ENCODE assay signal across 6 cellular contexts in genomic region chr1:153536618-153537375, GRCh38. TPM values are rescaled to one million over a fixed set of nuclear protein-coding genes. Genes with fewer than 3 reads are reported as not detected.
DNase-seq lines count a peak whose midpoint lies in the region; TF ChIP-seq lines count a peak whose summit lies in the region.

No MANE protein-coding gene starts in this region.

- no peak for TF ChIP-seq POLR2A in breast epithelium (IDR thresholded peaks at IDR 0.05)

- DNase-seq in breast epithelium (ENCODE audit: low spot score in 2 of 2): no peak
- no peak for DNase-seq in NCI-H187 treated with DMSO at 0.1 percent for 48 hours (lab: John Stamatoyannopoulos, UW)
- no peak for DNase-seq in DMS 273 (lab: John Stamatoyannopoulos, UW; ENCODE audit: unreplicated experiment)
- DNase-seq in C1 segment of cervical spinal cord (lab: John Stamatoyannopoulos, UW): no peak

- H3K27ac ChIP-seq in HUES48 (ENCODE audit: low read depth, low read length): no peak overlapping the region
- peak overlapping the region; percentile 98 to 99 for H3K27ac ChIP-seq in breast epithelium
- H3K27ac ChIP-seq in neutrophil: peak overlapping the region; percentile 92

- H3K9me3 ChIP-seq in HUES48 (ENCODE audit: control insufficient read depth, insufficient read depth, low read length) (no peaks in the 10 kb centered on the region), breast epithelium (no peaks in the 10 kb centered on the region), neutrophil (no peaks in the 10 kb centered on the region)

- H3K9ac ChIP-seq in HUES48 (ENCODE audit: low read depth, low read length): no peak overlapping the region

- intact Hi-C loops in breast epithelium (cut with DNase I; ENCODE audit: low total_unique reads): no loop called here

- H3K4me3 ChIP-seq in HUES48 (ENCODE audit: low read depth, low read length) (peak overlapping the region; percentile 53), breast epithelium (peak overlapping the region; percentile 76 to 91 (median 86)), neutrophil (ENCODE audit: low read depth in 1 of 2, low read length in 1 of 2) (peak overlapping the region; percentile 75 to 91)

- H3K27me3 ChIP-seq in HUES48 (ENCODE audit: control insufficient read depth, insufficient read depth, low read length): peaks cover 36% of the 10 kb centered on the region
- no peaks in the 10 kb centered on the region for H3K27me3 ChIP-seq in breast epithelium
- H3K27me3 ChIP-seq in neutrophil: no peaks in the 10 kb centered on the region

- H3K4me1 ChIP-seq in HUES48 (ENCODE audit: control insufficient read depth, insufficient read depth, low read length): peaks cover 29% of the 10 kb centered on the region
- H3K4me1 ChIP-seq in breast epithelium: peaks cover 0 to 5% of the 10 kb centered on the region in 2 donors
- H3K4me1 ChIP-seq in neutrophil (ENCODE audit: control insufficient read depth in 1 of 2, insufficient read depth in 1 of 2, low read depth in 1 of 2, low read length in 1 of 2): peaks cover 80 to 95% of the 10 kb centered on the region in 2 experiments

- TF ChIP-seq CTCF in breast epithelium (IDR thresholded peaks at IDR 0.05) (no peak), neutrophil (IDR thresholded peaks at IDR 0.05) (no peak)

- H3K36me3 ChIP-seq in HUES48 (ENCODE audit: control insufficient read depth, insufficient read depth, low read length) (no peaks in the 10 kb centered on the region), breast epithelium (no peaks in the 10 kb centered on the region), neutrophil (peaks cover 14% of the 10 kb centered on the region)

RNA-seq across cellular contexts. Expression of gene S100A6, which starts 1.0 kb away (rescaled TPM):
- total RNA-seq in breast epithelium: 100 to 1,000 TPM; 351 to 861 (median 423) TPM

RNA-seq across cellular contexts. Expression of gene S100A5, which starts 3.9 kb away (rescaled TPM):
- not detected for total RNA-seq in breast epithelium

RNA-seq across cellular contexts. Expression of gene S100A4, which starts 8.8 kb away (rescaled TPM):
- total RNA-seq in breast epithelium: 1,000 to 10,000 TPM in 1 of 3 donors, 100 to 1,000 TPM in 2; 177 to 1,015 (median 198) TPM

RNA-seq across cellular contexts. Expression of gene S100A3, which starts 12.3 kb away (rescaled TPM):
- total RNA-seq in breast epithelium: 1 to 10 TPM in 2 of 3 donors, under 1 TPM in 1; 0.44 to 2.6 (median 2.2) TPM

RNA-seq across cellular contexts. Expression of gene S100A2, which starts 28.8 kb away (rescaled TPM):
- 1 to 10 TPM in 1 of 3 donors, under 1 TPM in 1, not detected in 1; 0.33 to 5.4 TPM for total RNA-seq in breast epithelium
